17 cellular contexts compared by ENCODE assay signal in genomic region chr5:6404129-6404528, GRCh38. TPM values are rescaled to one million over a fixed set of nuclear protein-coding genes. Genes with fewer than 3 reads are reported as not detected.
DNase-seq lines count a peak whose midpoint lies in the region; ATAC-seq and TF ChIP-seq lines count a peak whose summit lies in the region.
"Had no signal": no experiment of that assay in that cellular context is flagged by ENCODE, and none has a peak within 500 bp of the region (broad histone marks: within the 10 kb centered on the region; RNA-seq: fewer than 3 reads in every experiment).

No MANE protein-coding gene starts in this region.

- BruUV-seq in OCI-LY7 (replicated peaks; lab: Mats Ljungman, UMichigan): no TSS peak

- POLR2A ChIA-PET in OCI-LY7 (lab: Charles Lee): no interaction called here

- CTCF ChIA-PET in OCI-LY7 (lab: Charles Lee; ENCODE audit: unreplicated experiment): no interaction called here

- ATAC-seq in GM19351 (IDR thresholded peaks at IDR 0.05; ENCODE audit: unreplicated experiment) (peak; percentile 36), HG03159 (IDR thresholded peaks at IDR 0.05; ENCODE audit: unreplicated experiment) (peak; percentile 50), HG03135 (IDR thresholded peaks at IDR 0.05; ENCODE audit: unreplicated experiment) (no peak)
- ATAC-seq: left lobe of liver, natural killer cell had no signal

- no peak overlapping the region for H3K4me2 ChIP-seq in OCI-LY7 (ENCODE audit: low read length)

- H3K79me2 ChIP-seq in OCI-LY7 (ENCODE audit: insufficient read depth, low read depth, low read length): no peaks in the 10 kb centered on the region

- H3K36me3 ChIP-seq in esophagus muscularis mucosa (no peaks in the 10 kb centered on the region), OCI-LY7 (ENCODE audit: insufficient read depth, low read length) (no peaks in the 10 kb centered on the region)

- H3K27ac ChIP-seq in esophagus muscularis mucosa (replicated peaks in 1 of 4) (no peak overlapping the region), OCI-LY7 (ENCODE audit: low read depth, low read length, poor library complexity, severe bottlenecking) (no peak overlapping the region)

- intact Hi-C loops in esophagus muscularis mucosa (cut with DNase I): no loop called here
- intact Hi-C loops in OCI-LY7 (cut with micrococcal nuclease; ENCODE audit: unreplicated experiment): no loop called here

- no peak for TF ChIP-seq EP300 in esophagus muscularis mucosa (IDR thresholded peaks at IDR 0.05)

- TF ChIP-seq POLR2A in esophagus muscularis mucosa (IDR thresholded peaks at IDR 0.05; ENCODE audit: low read depth): no peak

- H3K4me1 ChIP-seq in esophagus muscularis mucosa: no peaks in the 10 kb centered on the region
- no peaks in the 10 kb centered on the region for H3K4me1 ChIP-seq in OCI-LY7 (ENCODE audit: insufficient read depth, low read length, poor library complexity, severe bottlenecking)

- no peak for TF ChIP-seq CTCF in esophagus muscularis mucosa (IDR thresholded peaks at IDR 0.05)
- no peak for TF ChIP-seq CTCF in OCI-LY7 (conservative IDR thresholded peaks at IDR 0.05; ENCODE audit: low read length)

- H3K9me3 ChIP-seq in esophagus muscularis mucosa (no peaks in the 10 kb centered on the region), OCI-LY7 (ENCODE audit: low read length) (no peaks in the 10 kb centered on the region)

- DNase-seq in Daoy (ENCODE audit: low read depth) (peak; percentile 86), esophagus muscularis mucosa (ENCODE audit: extremely low spot score) (peak; percentile 83), OCI-LY7 (ENCODE audit: low spot score) (no peak)
- DNase-seq in activated CD4-positive, alpha-beta T cell treated with anti-CD3 and anti-CD28 coated beads for 1 hour: no peak
- DNase-seq in NK-92 treated with Interleukin-12 subunit alpha and Interleukin-12 subunit beta, amount 100 ng/mL, for 24 hours (lab: John Stamatoyannopoulos, UW): no peak
- DNase-seq: activated naive CD4-positive, alpha-beta T cell treated with anti-CD3 and anti-CD28 coated beads, Interleukin-2, amount 50 U/mL, for 16 hours; AML-193; natural killer cell; NCI-H1417 treated with DMSO at 0.1 percent for 48 hours; NCI-H524; SHP77; stimulated activated naive CD4-positive, alpha-beta T cell treated with Interleukin-2 at 50 U/mL for 16 hours; T1000 had no signal

- H2AFZ ChIP-seq in OCI-LY7 (ENCODE audit: low read length): no peak overlapping the region

- H3K27me3 ChIP-seq in esophagus muscularis mucosa: peaks cover 0 to 23% (median 0%) of the 10 kb centered on the region in 4 donors

- H3K9me2 ChIP-seq in OCI-LY7 (ENCODE audit: insufficient read depth, low read length): no peaks in the 10 kb centered on the region

- 86% methylated on average over 4 of the region's 4 CpGs for WGBS in esophagus muscularis mucosa

- no peak overlapping the region for H3K4me3 ChIP-seq in esophagus muscularis mucosa
- H3K4me3 ChIP-seq in OCI-LY7 (ENCODE audit: low read depth, low read length, poor library complexity, severe bottlenecking): no peak overlapping the region

- no peaks in the 10 kb centered on the region for H4K20me1 ChIP-seq in OCI-LY7 (ENCODE audit: insufficient read depth, low read length)

RNA-seq across cellular contexts. Expression of gene MED10, which starts 25.8 kb away (rescaled TPM):
- total RNA-seq in Daoy (2014; rRNA removed; shearing (Covaris generic)): 15.1 and 20.1 TPM in 2 replicates
- 10 to 100 TPM; 29.9 to 47.2 (median 35.2) TPM for total RNA-seq in esophagus muscularis mucosa
- total RNA-seq in OCI-LY7 (2014; rRNA removed; shearing (Covaris generic)): 7.9 and 16.2 TPM in 2 replicates
- total RNA-seq in OCI-LY7 (2022): 44.0 and 47.3 TPM in 2 replicates

RNA-seq across cellular contexts. Expression of gene UBE2QL1, which starts 44.5 kb away (rescaled TPM):
- total RNA-seq in Daoy (2014; rRNA removed; shearing (Covaris generic)): 0.40 and 0.65 TPM in 2 replicates
- total RNA-seq in esophagus muscularis mucosa (1 to 10 TPM in 1 of 4 donors, under 1 TPM in 3; under 0.01 to 1.6 (median 0.82) TPM), OCI-LY7 (2022) (not detected in 2 replicates)
- not detected in 2 replicates for total RNA-seq in OCI-LY7 (2014; rRNA removed; shearing (Covaris generic))
- total RNA-seq: natural killer cell had no signal

Comparison
In these comparisons a context has a peak if more than half of its experiments do, and no peak if none do; other contexts are left out.
1. DNase-seq: peak in Daoy (single experiment) and esophagus muscularis mucosa (single experiment); none in activated CD4-positive, alpha-beta T cell treated with anti-CD3 and anti-CD28 coated beads for 1 hour (single experiment), OCI-LY7 (single experiment) and NK-92 treated with Interleukin-12 subunit alpha and Interleukin-12 subunit beta, amount 100 ng/mL, for 24 hours (single experiment).